In the genomic region with DNA sequence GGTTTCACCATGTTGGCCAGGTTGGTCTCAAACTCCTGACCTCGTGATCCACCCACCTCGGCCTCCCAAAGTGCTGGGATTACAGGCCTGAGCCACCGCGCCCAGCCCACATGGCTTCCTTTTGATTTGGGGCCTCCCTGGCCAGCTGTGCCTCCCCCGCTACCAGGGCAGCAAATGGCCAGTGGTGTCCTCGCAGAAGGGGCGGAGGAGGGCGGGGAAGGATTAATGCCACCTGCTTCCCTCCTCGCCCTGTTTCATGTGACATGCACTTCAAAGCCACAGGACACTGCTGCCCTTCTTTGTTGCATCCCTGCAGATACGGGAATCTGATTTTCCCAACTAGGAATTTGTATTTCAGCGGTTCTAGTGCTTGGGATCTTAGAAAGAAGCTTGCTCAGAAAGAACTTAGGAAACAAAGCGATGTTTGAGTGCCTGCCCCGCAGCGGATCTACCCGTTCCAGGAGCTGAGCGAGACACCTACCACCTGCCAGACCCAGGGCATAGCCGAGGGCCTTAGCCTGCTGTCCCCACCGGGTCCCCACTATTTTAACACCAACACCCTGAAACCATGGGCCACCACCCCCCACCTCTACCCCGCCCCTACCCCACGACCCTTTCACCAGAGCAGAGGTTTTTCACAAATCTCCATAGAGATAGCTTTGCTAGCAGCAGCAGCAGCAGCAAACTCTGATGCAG, we compare ENCODE assay signal across 12 cellular contexts. TPM values are rescaled to one million over a fixed set of nuclear protein-coding genes. Genes with fewer than 3 reads are reported as not detected.
DNase-seq lines count a peak whose midpoint lies in the region; ATAC-seq, FAIRE-seq and TF ChIP-seq lines count a peak whose summit lies in the region.
"Had no signal": no experiment of that assay in that cellular context is flagged by ENCODE, and none has a peak within 500 bp of the region (broad histone marks: within the 10 kb centered on the region; RNA-seq: fewer than 3 reads in every experiment).

No MANE protein-coding gene starts in this region.

- in situ Hi-C loops in G401 (cut with HindIII; ENCODE audit: low sequenced_read_pairs) = no loop called here
- in situ Hi-C loops in GM12878 (cut with MboI) = no loop called here
- in situ Hi-C loops in GM13977 (cut with MboI; ENCODE audit: low pct_unique_long_range_greater_than_20kb, low sequenced_read_pairs, unreplicated experiment) = no loop called here

- 46% methylated on average over 20 of the region's 20 CpGs for WGBS in GM12878 (ENCODE audit: insufficient coverage, insufficient replicate concordance, low lambda C conversion rate, missing lambda C conversion rate)
- WGBS in prostate gland = 56% methylated on average over 20 of the region's 20 CpGs

- peak overlapping the region; percentile 66 for H3K4me2 ChIP-seq in Loucy (ENCODE audit: low read depth, low read length, poor library complexity, severe bottlenecking)
- 0 out of 2 replicates have a peak overlapping the region, but pooled peaks have one; percentile 19 for H3K4me2 ChIP-seq in GM12878 (ENCODE audit: control insufficient read depth, insufficient read depth)

- H3K4me1 ChIP-seq in Loucy (ENCODE audit: insufficient read depth, low read length, poor library complexity, severe bottlenecking) (peaks cover 26% of the 10 kb centered on the region), GM12878 (ENCODE audit: control insufficient read depth, insufficient read depth, low read length) (no peaks in the 10 kb centered on the region), prostate gland (replicated peaks) (no peaks in the 10 kb centered on the region)

- no peaks in the 10 kb centered on the region for H3K79me2 ChIP-seq in Loucy (ENCODE audit: insufficient read depth, low read length)
- no peaks in the 10 kb centered on the region for H3K79me2 ChIP-seq in GM12878 (ENCODE audit: control insufficient read depth, insufficient read depth, low read length)

- H3K9me3 ChIP-seq in Loucy (ENCODE audit: insufficient read depth, low read depth, low read length) (no peaks in the 10 kb centered on the region), GM12878 (replicated peaks; ENCODE audit: control insufficient read depth, insufficient read depth, low read length) (no peaks in the 10 kb centered on the region), prostate gland (no peaks in the 10 kb centered on the region)
- H3K9me3 ChIP-seq: transverse colon had no signal

- H3F3A ChIP-seq in Loucy (ENCODE audit: low read depth) = no peaks in the 10 kb centered on the region

- TF ChIP-seq CTCF in Loucy (conservative IDR thresholded peaks at IDR 0.05; ENCODE audit: low read length) (no peak), GM12878 (IDR thresholded peaks at IDR 0.05 in 2 of 3, conservative IDR thresholded peaks at IDR 0.05 in 1 of 3; ENCODE audit: control insufficient read depth in 2 of 3, extremely low read depth in 1 of 3, insufficient read depth in 1 of 3, low read depth in 3 of 3, low read length in 3 of 3) (no peak), prostate gland (IDR thresholded peaks at IDR 0.05) (no peak), GM13977 (IDR thresholded peaks at IDR 0.05; ENCODE audit: extremely low read depth, insufficient read depth, missing control alignments) (no peak)

- peak overlapping the region; percentile 90 for H2AFZ ChIP-seq in Loucy (ENCODE audit: low read length)
- H2AFZ ChIP-seq in GM12878 (ENCODE audit: control insufficient read depth, low read depth, low read length) = no peak overlapping the region

- H3K27ac ChIP-seq in GM12878 (ENCODE audit: control insufficient read depth, insufficient read depth) (no peak overlapping the region), prostate gland (no peak overlapping the region)
- H3K27ac ChIP-seq: transverse colon had no signal

- H3K9ac ChIP-seq in Loucy (ENCODE audit: low read depth, low read length, poor library complexity, severe bottlenecking) (peak overlapping the region; percentile 22), GM12878 (ENCODE audit: control insufficient read depth, insufficient read depth, low read length) (no peak overlapping the region)

- FAIRE-seq in GM12878 (lab: Jason Lieb, UNC) = no peak
- FAIRE-seq: islet of Langerhans had no signal

- ATAC-seq in GM12878 = no peak; the same call in 2 of the 3 replicates
- ATAC-seq in HG03571 (IDR thresholded peaks at IDR 0.05; ENCODE audit: unreplicated experiment) = no peak
- ATAC-seq in HG03520 (IDR thresholded peaks at IDR 0.05; ENCODE audit: unreplicated experiment) = no peak

- CTCF ChIA-PET in GM12878 (lab: Yijun Ruan, JAX) = interaction anchor here (0.6 to 4.2 kb wide), 33 partner anchors 8 to 1246 kb away, joined by 3 to 26 read pairs (median 4); no protein-coding TSS in a partner anchor

- SMC1A ChIA-PET in GM12878 (lab: Charles Lee; ENCODE audit: uncharacterized antibody, unreplicated experiment) = interaction anchor here (1.0 to 1.4 kb wide), 6 partner anchors 32 to 654 kb away, joined by 3 to 5 read pairs (median 4); no protein-coding TSS in a partner anchor

- no TSS peak for BruUV-seq in GM12878 (replicated peaks; lab: Mats Ljungman, UMichigan)

- no peaks in the 10 kb centered on the region for H3K27me3 ChIP-seq in Loucy (ENCODE audit: insufficient read depth, low read length, poor library complexity, severe bottlenecking)
- peaks cover 1 to 2% of the 10 kb centered on the region in 2 experiments; a peak in 2 of 4 replicates for H3K27me3 ChIP-seq in GM12878 (replicated peaks in 1 of 2; ENCODE audit: control insufficient read depth in 2 of 2, insufficient read depth in 2 of 2, low read length in 1 of 2)
- H3K27me3 ChIP-seq in prostate gland (replicated peaks; ENCODE audit: insufficient read depth) = no peaks in the 10 kb centered on the region

- no peak for TF ChIP-seq RAD21 in GM12878 (IDR thresholded peaks at IDR 0.05; ENCODE audit: insufficient read depth, low read depth, low read length)

- no peak for TF ChIP-seq POLR2A in GM12878 (IDR thresholded peaks at IDR 0.05; ENCODE audit: low read depth, low read length)
- TF ChIP-seq POLR2A in prostate gland (IDR thresholded peaks at IDR 0.05) = no peak

- H3K4me3 ChIP-seq in Loucy (ENCODE audit: low read length, poor library complexity, severe bottlenecking) = peak overlapping the region; percentile 56
- no peak overlapping the region for H3K4me3 ChIP-seq in GM12878
- peak overlapping the region; percentile 3 to 10 for H3K4me3 ChIP-seq in prostate gland
- H3K4me3 ChIP-seq: transverse colon had no signal

- no peaks in the 10 kb centered on the region for H3K36me3 ChIP-seq in Loucy (ENCODE audit: insufficient read depth, low read length)
- no peaks in the 10 kb centered on the region for H3K36me3 ChIP-seq in GM12878 (ENCODE audit: control insufficient read depth in 2 of 2, insufficient read depth in 2 of 2, low read length in 1 of 2)
- H3K36me3 ChIP-seq in prostate gland = no peaks in the 10 kb centered on the region
- H3K36me3 ChIP-seq: transverse colon had no signal

- H4K20me1 ChIP-seq in Loucy (ENCODE audit: insufficient read depth, low read length, poor library complexity, severe bottlenecking) (no peaks in the 10 kb centered on the region), GM12878 (ENCODE audit: control insufficient read depth, insufficient read depth) (no peaks in the 10 kb centered on the region)

- POLR2A ChIA-PET in GM12878 (lab: Charles Lee) = interaction anchor here (0.6 kb wide), 1 partner anchor 498 kb away, joined by 5 read pairs; no protein-coding TSS in a partner anchor

- H3K9me2 ChIP-seq in Loucy (replicated peaks; ENCODE audit: low read depth, low read length) = no peaks in the 10 kb centered on the region

- RAD21 ChIA-PET in GM12878 (lab: Charles Lee; ENCODE audit: unreplicated experiment) = interaction anchor here (0.9 to 2.1 kb wide), 5 partner anchors 42 to 735 kb away, joined by 3 to 7 read pairs (median 5); no protein-coding TSS in a partner anchor

- no peak for TF ChIP-seq EP300 in GM12878 (IDR thresholded peaks at IDR 0.05; ENCODE audit: borderline replicate concordance in 1 of 2, control insufficient read depth in 1 of 2, low read depth in 2 of 2, low read length in 2 of 2)

- intact Hi-C loops in GM12878 (cut with micrococcal nuclease; ENCODE audit: unreplicated experiment) (no loop called here), prostate gland (cut with DNase I) (no loop called here)

- peak; percentile 2 for DNase-seq in G401 (ENCODE audit: low spot score)
- DNase-seq in GM12878 (ENCODE audit: low read depth, low spot score) = no peak
- DNase-seq in prostate gland (ENCODE audit: low spot score) = no peak
- no peak for DNase-seq in NCI-H526 treated with DMSO at 0.1 percent for 48 hours (lab: John Stamatoyannopoulos, UW)
- DNase-seq in GM13977 (ENCODE audit: low spot score) = no peak

TF ChIP-seq in GM12878, 131 proteins besides CTCF, POLR2A, EP300 and RAD21 (continues in another document):
- no peak for TF ChIP-seq SREBF2 (IDR thresholded peaks at IDR 0.05; ENCODE audit: low read length)
- no peak for TF ChIP-seq MYC (IDR thresholded peaks at IDR 0.05; ENCODE audit: insufficient read depth, insufficient read length, insufficient replicate concordance, low read length, severe bottlenecking)
- TF ChIP-seq TBL1XR1 (IDR thresholded peaks at IDR 0.05; ENCODE audit: low read depth, low read length) = no peak
- TF ChIP-seq SMC3 (IDR thresholded peaks at IDR 0.05; ENCODE audit: borderline replicate concordance, low read length) = no peak
- no peak for TF ChIP-seq CBX3 (IDR thresholded peaks at IDR 0.05; ENCODE audit: borderline replicate concordance, low read depth)
- TF ChIP-seq BRCA1 (IDR thresholded peaks at IDR 0.05; ENCODE audit: low read depth, low read length) = no peak

RNA-seq across cellular contexts. Expression of gene CCDC182, which starts 37.7 kb away (rescaled TPM):
- not detected in 2 replicates for total RNA-seq in G401 (2014; rRNA removed; shearing (Covaris generic))
- not detected in 2 replicates for total RNA-seq in GM12878 (2013; cell fraction: nucleolus; rRNA removed)
- total RNA-seq in GM12878 (2014; rRNA removed) (not detected in 2 replicates), GM12878 (2014; rRNA removed; fragmentation: Illumina TruSeq; extraction: Trizol) (not detected in 2 replicates), GM12878 (2021) (not detected in 2 replicates), prostate gland (1 to 10 TPM in 1 of 2 donors, not detected in 1; 1.1 TPM)
- polyA plus RNA-seq in GM12878 (2011; ENCODE audit: low read depth) = not detected
- polyA plus RNA-seq in GM12878 (2011; rRNA removed) (not detected in 2 replicates), GM12878 (2014; fragmentation: Illumina TruSeq; extraction: Trizol) (not detected in 2 replicates), GM12878 (2014; fragmentation: Nextera tagmentation; extraction: Ambion mirVana) (not detected), GM12878 (2014; rRNA removed) (not detected in 2 replicates), GM12878 (2016; fragmentation: Nextera tagmentation; extraction: Ambion mirVana) (not detected)
- not detected in 2 replicates for polyA plus RNA-seq in GM12878 (2011; cell fraction: cytosol; rRNA removed)
- polyA plus RNA-seq in GM12878 (2011; cell fraction: nucleus; rRNA removed) = not detected in 2 replicates
- polyA plus RNA-seq in GM12878 (2012) = not detected in 2 replicates
- not detected in 2 replicates for polyA minus RNA-seq in GM12878 (2011; rRNA and poly(A)+ RNA removed)
- polyA minus RNA-seq in GM12878 (2011; cell fraction: cytosol; rRNA and poly(A)+ RNA removed) = not detected in 2 replicates
- polyA minus RNA-seq in GM12878 (2011; cell fraction: nucleus; rRNA and poly(A)+ RNA removed) = not detected in 2 replicates
- total RNA-seq: Daoy, omental fat pad, transverse colon had no signal
